ENCODE assay signal across 22 cellular contexts in the genomic region with DNA sequence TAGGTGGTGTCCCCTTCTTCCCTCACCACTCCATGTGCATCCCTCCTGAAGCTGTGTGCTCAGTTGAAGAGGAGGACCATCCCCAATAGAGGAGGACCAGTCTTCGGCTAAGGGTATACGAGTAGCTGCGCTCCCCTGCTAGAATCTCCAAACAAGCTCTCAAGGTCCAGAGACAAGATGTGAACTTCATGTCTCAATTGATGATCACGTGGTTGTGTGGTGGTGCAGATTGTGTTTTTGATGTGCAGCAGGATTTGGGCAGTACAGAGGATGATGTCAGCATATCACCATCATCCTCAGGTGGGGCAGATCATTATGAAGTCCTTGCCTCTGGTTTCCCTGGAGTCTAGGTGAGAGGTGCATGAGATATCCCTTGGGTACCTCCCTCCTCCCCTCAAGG. TPM values are rescaled to one million over a fixed set of nuclear protein-coding genes. Genes with fewer than 3 reads are reported as not detected.
A peak's percentile ranks its signal among the peaks of the same experiment; 100 is the strongest.
DNase-seq lines count a peak whose midpoint lies in the region; ATAC-seq, FAIRE-seq and TF ChIP-seq lines count a peak whose summit lies in the region.
"Had no signal": no experiment of that assay in that cellular context is flagged by ENCODE, and none has a peak within 500 bp of the region (broad histone marks: within the 10 kb centered on the region; RNA-seq: fewer than 3 reads in every experiment).

No MANE protein-coding gene starts in this region.

- H2AFZ ChIP-seq in HepG2 (ENCODE audit: low read length) = no peak overlapping the region
- H2AFZ ChIP-seq: GM23248 had no signal

- H3K36me3 ChIP-seq in HepG2 (replicated peaks in 1 of 2; ENCODE audit: control insufficient read depth in 1 of 2, insufficient read depth in 2 of 2, low read length in 2 of 2) (no peaks in the 10 kb centered on the region), right lobe of liver (no peaks in the 10 kb centered on the region)

- TF ChIP-seq POLR2A in HepG2 (IDR thresholded peaks at IDR 0.05; ENCODE audit: insufficient read depth in 1 of 2, low read depth in 2 of 2, low read length in 2 of 2) (no peak), right lobe of liver (IDR thresholded peaks at IDR 0.05) (no peak)

- no peak for TF ChIP-seq RAD21 in HepG2 (CRISPR knock-in tag; IDR thresholded peaks at IDR 0.05)

- TF ChIP-seq EP300 in HepG2 (IDR thresholded peaks at IDR 0.05; ENCODE audit: low read depth in 2 of 2, low read length in 2 of 2) (no peak), HepG2 (CRISPR knock-in tag; IDR thresholded peaks at IDR 0.05; ENCODE audit: borderline replicate concordance) (no peak)

- H3K27ac ChIP-seq in HepG2 (ENCODE audit: extremely low read length, insufficient read depth, low read length) (no peak overlapping the region), right lobe of liver (no peak overlapping the region)
- H3K27ac ChIP-seq: 22Rv1, BLaER1, C4-2B, GM23248 had no signal

- no peak for TF ChIP-seq CTCF in HepG2 (CRISPR knock-in tag; IDR thresholded peaks at IDR 0.05)
- no peak for TF ChIP-seq CTCF in right lobe of liver (IDR thresholded peaks at IDR 0.05)

- POLR2A ChIA-PET in HepG2 (lab: Yijun Ruan, JAX) = no interaction called here

- FAIRE-seq in HepG2 (lab: Jason Lieb, UNC) = no peak
- FAIRE-seq: A204.1, G401.6, GM12892, GM18507 had no signal

- in situ Hi-C loops in HepG2 (cut with HindIII; ENCODE audit: extremely low pct_ligation_motif_present, low pct_unique_long_range_greater_than_20kb) = no loop called here

- H3K9ac ChIP-seq in HepG2 (ENCODE audit: insufficient read depth, low read depth, low read length) = no peak overlapping the region
- H3K9ac ChIP-seq: BLaER1, GM23248 had no signal

- H3K9me3 ChIP-seq in HepG2 (ENCODE audit: low read length) (peaks cover 13% of the 10 kb centered on the region), right lobe of liver (no peaks in the 10 kb centered on the region)

- peaks cover 0 to 25% of the 10 kb centered on the region in 2 experiments; a peak in 3 of 5 replicates for H3K27me3 ChIP-seq in HepG2 (ENCODE audit: control insufficient read depth in 1 of 2, insufficient read depth in 2 of 2, low read length in 2 of 2)
- H3K27me3 ChIP-seq in right lobe of liver = no peaks in the 10 kb centered on the region
- H3K27me3 ChIP-seq: BLaER1 had no signal

- no peaks in the 10 kb centered on the region for H4K20me1 ChIP-seq in HepG2 (ENCODE audit: insufficient read depth, low read length)
- H4K20me1 ChIP-seq: BLaER1 had no signal

- intact Hi-C loops in HepG2 (cut with micrococcal nuclease; ENCODE audit: unreplicated experiment) (no loop called here), right lobe of liver (cut with DNase I) (no loop called here)

- ATAC-seq in HepG2 (no peak), right lobe of liver (no peak), HG03097 (IDR thresholded peaks at IDR 0.05; ENCODE audit: low FRiP score, unreplicated experiment) (no peak), GM18511 (IDR thresholded peaks at IDR 0.05; ENCODE audit: unreplicated experiment) (no peak)
- ATAC-seq: CD8-positive, alpha-beta T cell; HCT116 had no signal

- no peak overlapping the region for H3K4me3 ChIP-seq in HepG2 (replicated peaks in 1 of 3; ENCODE audit: insufficient read depth in 1 of 3, low read depth in 2 of 3, low read length in 3 of 3)
- H3K4me3 ChIP-seq in right lobe of liver = no peak overlapping the region
- H3K4me3 ChIP-seq: BLaER1, GM23248 had no signal

- H3K4me1 ChIP-seq in HepG2 (ENCODE audit: insufficient read depth, low read length) (peaks cover 14% of the 10 kb centered on the region), right lobe of liver (no peaks in the 10 kb centered on the region)
- H3K4me1 ChIP-seq: Caco-2 had no signal

- 54% methylated on average over 4 of the region's 4 CpGs for WGBS in HepG2 (ENCODE audit: low lambda C conversion rate)
- 74% methylated on average over 4 of the region's 4 CpGs for WGBS in right lobe of liver (ENCODE audit: insufficient coverage, low coverage, low lambda C conversion rate, missing lambda C conversion rate)

- no peak overlapping the region for H3K4me2 ChIP-seq in HepG2 (ENCODE audit: low read depth, low read length)
- H3K4me2 ChIP-seq: BLaER1 had no signal

- BruUV-seq in HepG2 (replicated peaks; lab: Mats Ljungman, UMichigan) = no TSS peak

- H3K79me2 ChIP-seq in HepG2 (ENCODE audit: insufficient read depth, low read length) = no peaks in the 10 kb centered on the region

- DNase-seq in activated CD8-positive, alpha-beta memory T cell treated with anti-CD3 and anti-CD28 coated beads for 24 hours = peak; percentile 32
- no peak for DNase-seq in activated CD8-positive, alpha-beta memory T cell treated with anti-CD3 and anti-CD28 coated beads, Interleukin-2, amount 50 U/mL, for 4 hours
- no peak for DNase-seq in HepG2 (ENCODE audit: low spot score)
- DNase-seq in right lobe of liver = no peak
- DNase-seq in islet precursor cell = peak; percentile 26
- DNase-seq: Caco-2; CD4-positive, CD25-positive, alpha-beta regulatory T cell; CD8-positive, alpha-beta T cell; DMS153; DND-41; GM23248; H9 had no signal

- CTCF ChIA-PET in HepG2 (lab: Yijun Ruan, JAX; ENCODE audit: low intra/inter-chr PET ratio, low total read pairs) = no interaction called here

RNA-seq across cellular contexts. Expression of gene DDR1, which starts 20.0 kb away (rescaled TPM):
- 7.0 and 16.7 TPM in 2 replicates for total RNA-seq in HepG2 (2016; rRNA removed; fragmentation: Illumina TruSeq; extraction: Trizol)
- total RNA-seq in HepG2 (2016; cell fraction: cytosol; rRNA removed; fragmentation: Illumina TruSeq; extraction: Trizol; ENCODE audit: low read depth) = 5.8 and 8.2 TPM in 2 replicates
- total RNA-seq in HepG2 (2016; cell fraction: insoluble cytoplasmic fraction; rRNA removed; fragmentation: Illumina TruSeq; extraction: Trizol) = 6.0 and 18.2 TPM in 2 replicates
- 8.1 and 9.1 TPM in 2 replicates for total RNA-seq in HepG2 (2016; cell fraction: membrane; rRNA removed; fragmentation: Illumina TruSeq; extraction: Trizol)
- 18.1 and 22.9 TPM in 2 replicates for total RNA-seq in HepG2 (2016; cell fraction: nucleus; rRNA removed; fragmentation: Illumina TruSeq; extraction: Trizol)
- polyA plus RNA-seq in HepG2 (2011; rRNA removed) = 20.2 and 25.0 TPM in 2 replicates
- 18.2 and 20.9 TPM in 2 replicates for polyA plus RNA-seq in HepG2 (2011; cell fraction: cytosol; rRNA removed)
- 49.4 and 65.3 TPM in 2 replicates for polyA plus RNA-seq in HepG2 (2011; cell fraction: nucleus; rRNA removed)
- polyA plus RNA-seq in HepG2 (2012) = 21.2 TPM in 2 replicates
- 1.3 and 1.5 TPM in 2 replicates for polyA plus RNA-seq in HepG2 (2016; cell fraction: cytosol; fragmentation: Illumina TruSeq; extraction: Trizol; ENCODE audit: low read depth)
- polyA plus RNA-seq in HepG2 (2016; cell fraction: insoluble cytoplasmic fraction; fragmentation: Illumina TruSeq; extraction: Trizol; ENCODE audit: low read depth) = 6.6 and 7.2 TPM in 2 replicates
- 3.5 and 3.7 TPM in 2 replicates for polyA plus RNA-seq in HepG2 (2016; cell fraction: membrane; fragmentation: Illumina TruSeq; extraction: Trizol; ENCODE audit: low read depth)
- 37.9 and 40.3 TPM in 2 replicates for polyA plus RNA-seq in HepG2 (2016; cell fraction: nucleus; fragmentation: Illumina TruSeq; extraction: Trizol; ENCODE audit: insufficient read depth, low read depth)
- polyA minus RNA-seq in HepG2 (2011; rRNA and poly(A)+ RNA removed; ENCODE audit: low replicate concordance) = 53.5 and 64.7 TPM in 2 replicates
- polyA minus RNA-seq in HepG2 (2011; cell fraction: cytosol; rRNA and poly(A)+ RNA removed) = 28.8 and 29.1 TPM in 2 replicates
- 25.2 and 31.7 TPM in 2 replicates for polyA minus RNA-seq in HepG2 (2011; cell fraction: nucleus; rRNA and poly(A)+ RNA removed)
- 1 to 10 TPM; 3.2 to 9.9 (median 5.0) TPM for total RNA-seq in right lobe of liver

RNA-seq across cellular contexts. Expression of gene GTF2H4, which starts 43.7 kb away (rescaled TPM):
- total RNA-seq in HepG2 (2016; rRNA removed; fragmentation: Illumina TruSeq; extraction: Trizol) (15.9 and 18.0 TPM in 2 replicates), right lobe of liver (10 to 100 TPM in 4 of 6 experiments, 1 to 10 TPM in 2; 3.6 to 21.1 (median 17.3) TPM)
- 1.5 and 3.1 TPM in 2 replicates for total RNA-seq in HepG2 (2016; cell fraction: cytosol; rRNA removed; fragmentation: Illumina TruSeq; extraction: Trizol; ENCODE audit: low read depth)
- 14.1 and 17.5 TPM in 2 replicates for total RNA-seq in HepG2 (2016; cell fraction: insoluble cytoplasmic fraction; rRNA removed; fragmentation: Illumina TruSeq; extraction: Trizol)
- 4.5 and 5.7 TPM in 2 replicates for total RNA-seq in HepG2 (2016; cell fraction: membrane; rRNA removed; fragmentation: Illumina TruSeq; extraction: Trizol)
- 27.0 and 30.2 TPM in 2 replicates for total RNA-seq in HepG2 (2016; cell fraction: nucleus; rRNA removed; fragmentation: Illumina TruSeq; extraction: Trizol)
- polyA plus RNA-seq in HepG2 (2011; rRNA removed) = 49.3 and 58.3 TPM in 2 replicates
- polyA plus RNA-seq in HepG2 (2011; cell fraction: cytosol; rRNA removed) = 19.9 and 20.1 TPM in 2 replicates
- polyA plus RNA-seq in HepG2 (2011; cell fraction: nucleus; rRNA removed) = 258 and 287 TPM in 2 replicates
- polyA plus RNA-seq in HepG2 (2012) = 29.0 and 51.4 TPM in 2 replicates
- polyA plus RNA-seq in HepG2 (2016; cell fraction: cytosol; fragmentation: Illumina TruSeq; extraction: Trizol; ENCODE audit: low read depth) = 2.6 and 3.1 TPM in 2 replicates
- polyA plus RNA-seq in HepG2 (2016; cell fraction: insoluble cytoplasmic fraction; fragmentation: Illumina TruSeq; extraction: Trizol; ENCODE audit: low read depth) = 25.8 and 31.0 TPM in 2 replicates
- polyA plus RNA-seq in HepG2 (2016; cell fraction: membrane; fragmentation: Illumina TruSeq; extraction: Trizol; ENCODE audit: low read depth) = 4.9 and 6.0 TPM in 2 replicates
- 114 and 125 TPM in 2 replicates for polyA plus RNA-seq in HepG2 (2016; cell fraction: nucleus; fragmentation: Illumina TruSeq; extraction: Trizol; ENCODE audit: insufficient read depth, low read depth)
- polyA minus RNA-seq in HepG2 (2011; rRNA and poly(A)+ RNA removed; ENCODE audit: low replicate concordance) = 25.0 and 30.0 TPM in 2 replicates
- 4.9 and 8.5 TPM in 2 replicates for polyA minus RNA-seq in HepG2 (2011; cell fraction: cytosol; rRNA and poly(A)+ RNA removed)
- polyA minus RNA-seq in HepG2 (2011; cell fraction: nucleus; rRNA and poly(A)+ RNA removed) = 61.3 and 64.4 TPM in 2 replicates

RNA-seq across cellular contexts. Expression of gene VARS2, which starts 49.7 kb away (rescaled TPM):
- total RNA-seq in HepG2 (2016; rRNA removed; fragmentation: Illumina TruSeq; extraction: Trizol) (45.9 and 71.8 TPM in 2 replicates), right lobe of liver (10 to 100 TPM; 21.5 to 36.1 (median 25.9) TPM)
- 12.3 and 14.4 TPM in 2 replicates for total RNA-seq in HepG2 (2016; cell fraction: cytosol; rRNA removed; fragmentation: Illumina TruSeq; extraction: Trizol; ENCODE audit: low read depth)
- 38.9 and 75.5 TPM in 2 replicates for total RNA-seq in HepG2 (2016; cell fraction: insoluble cytoplasmic fraction; rRNA removed; fragmentation: Illumina TruSeq; extraction: Trizol)
- total RNA-seq in HepG2 (2016; cell fraction: membrane; rRNA removed; fragmentation: Illumina TruSeq; extraction: Trizol) = 27.5 and 28.2 TPM in 2 replicates
- total RNA-seq in HepG2 (2016; cell fraction: nucleus; rRNA removed; fragmentation: Illumina TruSeq; extraction: Trizol) = 63.3 and 78.0 TPM in 2 replicates
- 61.8 and 68.8 TPM in 2 replicates for polyA plus RNA-seq in HepG2 (2011; rRNA removed)
- polyA plus RNA-seq in HepG2 (2011; cell fraction: cytosol; rRNA removed) = 21.9 and 29.1 TPM in 2 replicates
- 392 and 449 TPM in 2 replicates for polyA plus RNA-seq in HepG2 (2011; cell fraction: nucleus; rRNA removed)
- polyA plus RNA-seq in HepG2 (2012) = 45.5 and 49.9 TPM in 2 replicates
- polyA plus RNA-seq in HepG2 (2016; cell fraction: cytosol; fragmentation: Illumina TruSeq; extraction: Trizol; ENCODE audit: low read depth) = 9.2 and 9.4 TPM in 2 replicates
- 31.3 and 38.2 TPM in 2 replicates for polyA plus RNA-seq in HepG2 (2016; cell fraction: insoluble cytoplasmic fraction; fragmentation: Illumina TruSeq; extraction: Trizol; ENCODE audit: low read depth)
- polyA plus RNA-seq in HepG2 (2016; cell fraction: membrane; fragmentation: Illumina TruSeq; extraction: Trizol; ENCODE audit: low read depth) = 17.7 and 19.1 TPM in 2 replicates
- polyA plus RNA-seq in HepG2 (2016; cell fraction: nucleus; fragmentation: Illumina TruSeq; extraction: Trizol; ENCODE audit: insufficient read depth, low read depth) = 189 and 203 TPM in 2 replicates
- polyA minus RNA-seq in HepG2 (2011; rRNA and poly(A)+ RNA removed; ENCODE audit: low replicate concordance) = 37.3 and 128 TPM in 2 replicates
- 32.2 and 37.4 TPM in 2 replicates for polyA minus RNA-seq in HepG2 (2011; cell fraction: cytosol; rRNA and poly(A)+ RNA removed)
- 56.0 and 56.3 TPM in 2 replicates for polyA minus RNA-seq in HepG2 (2011; cell fraction: nucleus; rRNA and poly(A)+ RNA removed)

Comparison
In these comparisons a context has a peak if more than half of its experiments do, and no peak if none do; other contexts are left out.
1. DNase-seq: peak in activated CD8-positive, alpha-beta memory T cell treated with anti-CD3 and anti-CD28 coated beads for 24 hours (single experiment) and islet precursor cell (single experiment); none in activated CD8-positive, alpha-beta memory T cell treated with anti-CD3 and anti-CD28 coated beads, Interleukin-2, amount 50 U/mL, for 4 hours (single experiment), HepG2 (single experiment) and right lobe of liver (0 of 3).